Comparison of ENCODE assay signal across 8 cellular contexts in genomic region chrX:3707673-3708072, GRCh38. TPM values are rescaled to one million over a fixed set of nuclear protein-coding genes. Genes with fewer than 3 reads are reported as not detected.
DNase-seq lines count a peak whose midpoint lies in the region; ATAC-seq, FAIRE-seq and TF ChIP-seq lines count a peak whose summit lies in the region.
"Not testable (repeated sequence)": the region's sequence is repeated elsewhere in the genome, so short reads cannot be mapped to it uniquely, and the experiment has no call there.

No MANE protein-coding gene starts in this region.

- not testable (repeated sequence) for H3K27ac ChIP-seq in CD4-positive, CD25-positive, alpha-beta regulatory T cell (ENCODE audit: insufficient read depth, low read length, poor library complexity, severe bottlenecking); colonic mucosa; HepG2 (ENCODE audit: extremely low read length, insufficient read depth, low read length)

- not testable (repeated sequence) for H2AFZ ChIP-seq in HepG2 (ENCODE audit: low read length)

- POLR2A ChIA-PET in activated CD4-positive, alpha-beta memory T cell treated with anti-CD3 and anti-CD28 coated beads, Interleukin-2, amount 10 ng/mL, durations not matched to agents 7 days and 5 days (lab: Charles Lee), result interaction anchor here (1.1 kb wide), 1 partner anchor 36 kb away, joined by 3 read pairs; no protein-coding TSS in a partner anchor
- POLR2A ChIA-PET in HepG2 (lab: Yijun Ruan, JAX), result not testable (repeated sequence)

- not testable (repeated sequence) for H3K4me3 ChIP-seq in CD4-positive, CD25-positive, alpha-beta regulatory T cell (ENCODE audit: low read depth, low read length); colonic mucosa; HepG2 (replicated peaks in 1 of 3; ENCODE audit: insufficient read depth in 1 of 3, low read depth in 2 of 3, low read length in 3 of 3)

- FAIRE-seq in HepG2 (lab: Jason Lieb, UNC), result peak; percentile 95

- not testable (repeated sequence) for BruUV-seq in HepG2 (replicated peaks; lab: Mats Ljungman, UMichigan)

- peaks cover 17% of the 10 kb centered on the region for H3K36me3 Mint-ChIP-seq in CD4-positive, CD25-positive, alpha-beta regulatory T cell
- peaks cover 73% of the 10 kb centered on the region for H3K36me3 Mint-ChIP-seq in activated CD4-positive, alpha-beta memory T cell treated with anti-CD3 and anti-CD28 coated beads, Interleukin-2, amount 10 ng/mL, durations not matched to agents 7 days and 5 days (ENCODE audit: low read depth)
- H3K36me3 Mint-ChIP-seq in stimulated activated naive CD8-positive, alpha-beta T cell treated with anti-CD3 and anti-CD28 coated beads, Interleukin-15, Interleukin-2, amounts not matched to agents 100 ng/mL and 50 ng/mL, for 24 hours (ENCODE audit: low read depth), result peaks cover 11% of the 10 kb centered on the region

- H3K4me1 ChIP-seq in CD4-positive, CD25-positive, alpha-beta regulatory T cell (ENCODE audit: control insufficient read depth, insufficient read depth, low read length, poor library complexity, severe bottlenecking), result peaks cover 39% of the 10 kb centered on the region
- not testable (repeated sequence) for H3K4me1 ChIP-seq in colonic mucosa; HepG2 (ENCODE audit: insufficient read depth, low read length)

- not testable (repeated sequence) for H3K27me3 ChIP-seq in CD4-positive, CD25-positive, alpha-beta regulatory T cell (ENCODE audit: control insufficient read depth, insufficient read depth, low read length); colonic mucosa; HepG2 (ENCODE audit: control insufficient read depth in 1 of 2, insufficient read depth in 2 of 2, low read length in 2 of 2)

- H3K27me3 Mint-ChIP-seq in CD4-positive, CD25-positive, alpha-beta regulatory T cell; activated CD4-positive, alpha-beta memory T cell treated with anti-CD3 and anti-CD28 coated beads, Interleukin-2, amount 10 ng/mL, durations not matched to agents 7 days and 5 days; stimulated activated naive CD8-positive, alpha-beta T cell treated with anti-CD3 and anti-CD28 coated beads, Interleukin-15, Interleukin-2, amounts not matched to agents 100 ng/mL and 50 ng/mL, for 24 hours: not testable (repeated sequence)

- not testable (repeated sequence) for TF ChIP-seq EP300 in HepG2 (IDR thresholded peaks at IDR 0.05; ENCODE audit: low read depth in 2 of 2, low read length in 2 of 2); HepG2 (CRISPR knock-in tag; IDR thresholded peaks at IDR 0.05; ENCODE audit: borderline replicate concordance)

- TF ChIP-seq CTCF in colonic mucosa (IDR thresholded peaks at IDR 0.05); HepG2 (CRISPR knock-in tag; IDR thresholded peaks at IDR 0.05): not testable (repeated sequence)

- ATAC-seq in CD4-positive, CD25-positive, alpha-beta regulatory T cell (ENCODE audit: low read depth in 2 of 2), result peak; percentile 31 to 33
- ATAC-seq in HG03565 (IDR thresholded peaks at IDR 0.05; ENCODE audit: unreplicated experiment) (peak; percentile 49), HepG2 (peak; percentile 89)

- intact Hi-C loops in colonic mucosa (cut with DNase I); HepG2 (cut with micrococcal nuclease; ENCODE audit: unreplicated experiment): not testable (repeated sequence)

- not testable (repeated sequence) for H3K9me3 ChIP-seq in CD4-positive, CD25-positive, alpha-beta regulatory T cell (ENCODE audit: control insufficient read depth in 2 of 2, low read length in 2 of 2); colonic mucosa; HepG2 (ENCODE audit: low read length)

- peak overlapping the region in 3 of 4 donors; percentile 15 to 77 (median 42) for H3K4me3 Mint-ChIP-seq in CD4-positive, CD25-positive, alpha-beta regulatory T cell
- peak overlapping the region; percentile 55 for H3K4me3 Mint-ChIP-seq in activated CD4-positive, alpha-beta memory T cell treated with anti-CD3 and anti-CD28 coated beads, Interleukin-2, amount 10 ng/mL, durations not matched to agents 7 days and 5 days
- H3K4me3 Mint-ChIP-seq in stimulated activated naive CD8-positive, alpha-beta T cell treated with anti-CD3 and anti-CD28 coated beads, Interleukin-15, Interleukin-2, amounts not matched to agents 100 ng/mL and 50 ng/mL, for 24 hours, result peak overlapping the region; percentile 13

- not testable (repeated sequence) for TF ChIP-seq RAD21 in HepG2 (CRISPR knock-in tag; IDR thresholded peaks at IDR 0.05)

- CTCF ChIA-PET in activated CD4-positive, alpha-beta memory T cell treated with anti-CD3 and anti-CD28 coated beads, Interleukin-2, amount 10 ng/mL, durations not matched to agents 7 days and 5 days (lab: Charles Lee); HepG2 (lab: Yijun Ruan, JAX; ENCODE audit: low intra/inter-chr PET ratio, low total read pairs): not testable (repeated sequence)

- H3K9ac ChIP-seq in colonic mucosa (ENCODE audit: low read depth in 2 of 2, low read length in 2 of 2); HepG2 (ENCODE audit: insufficient read depth, low read depth, low read length): not testable (repeated sequence)

- in situ Hi-C loops in HepG2 (cut with HindIII; ENCODE audit: extremely low pct_ligation_motif_present, low pct_unique_long_range_greater_than_20kb), result not testable (repeated sequence)

- not testable (repeated sequence) for H4K20me1 ChIP-seq in HepG2 (ENCODE audit: insufficient read depth, low read length)

- not testable (repeated sequence) for H3K9me3 Mint-ChIP-seq in CD4-positive, CD25-positive, alpha-beta regulatory T cell; activated CD4-positive, alpha-beta memory T cell treated with anti-CD3 and anti-CD28 coated beads, Interleukin-2, amount 10 ng/mL, durations not matched to agents 7 days and 5 days; stimulated activated naive CD8-positive, alpha-beta T cell treated with anti-CD3 and anti-CD28 coated beads, Interleukin-15, Interleukin-2, amounts not matched to agents 100 ng/mL and 50 ng/mL, for 24 hours

- peaks cover 5 to 95% (median 12%) of the 10 kb centered on the region in 4 donors for H3K4me1 Mint-ChIP-seq in CD4-positive, CD25-positive, alpha-beta regulatory T cell
- peaks cover 73% of the 10 kb centered on the region for H3K4me1 Mint-ChIP-seq in activated CD4-positive, alpha-beta memory T cell treated with anti-CD3 and anti-CD28 coated beads, Interleukin-2, amount 10 ng/mL, durations not matched to agents 7 days and 5 days
- H3K4me1 Mint-ChIP-seq in stimulated activated naive CD8-positive, alpha-beta T cell treated with anti-CD3 and anti-CD28 coated beads, Interleukin-15, Interleukin-2, amounts not matched to agents 100 ng/mL and 50 ng/mL, for 24 hours (ENCODE audit: low read depth), result peaks cover 57% of the 10 kb centered on the region

- WGBS in HepG2 (ENCODE audit: low lambda C conversion rate), result 3% methylated on average over 3 of the region's 6 CpGs

- H3K79me2 ChIP-seq in HepG2 (ENCODE audit: insufficient read depth, low read length), result not testable (repeated sequence)

- H3K4me2 ChIP-seq in HepG2 (ENCODE audit: low read depth, low read length), result not testable (repeated sequence)

- not testable (repeated sequence) for DNase-seq in CD4-positive, CD25-positive, alpha-beta regulatory T cell
- DNase-seq in SW480 (ENCODE audit: low spot score) (peak; percentile 71), colonic mucosa (peak; percentile 23), HepG2 (ENCODE audit: low spot score) (peak; percentile 2)
- peak; percentile 23 for DNase-seq in activated CD4-positive, alpha-beta memory T cell treated with anti-CD3 and anti-CD28 coated beads, Interleukin-2, amount 10 ng/mL, durations not matched to agents 7 days and 5 days
- DNase-seq in activated gamma-delta T cell treated with anti-CD3 and anti-CD28 coated beads, Interleukin-2, amount 50 U/mL, for 16 hours (ENCODE audit: low read depth), result peak; percentile 15

- TF ChIP-seq POLR2A in HepG2 (IDR thresholded peaks at IDR 0.05; ENCODE audit: insufficient read depth in 1 of 2, low read depth in 2 of 2, low read length in 2 of 2), result not testable (repeated sequence)

- H3K27ac Mint-ChIP-seq in CD4-positive, CD25-positive, alpha-beta regulatory T cell, result not testable (repeated sequence)
- peak overlapping the region; percentile 79 for H3K27ac Mint-ChIP-seq in activated CD4-positive, alpha-beta memory T cell treated with anti-CD3 and anti-CD28 coated beads, Interleukin-2, amount 10 ng/mL, durations not matched to agents 7 days and 5 days
- peak overlapping the region; percentile 82 for H3K27ac Mint-ChIP-seq in stimulated activated naive CD8-positive, alpha-beta T cell treated with anti-CD3 and anti-CD28 coated beads, Interleukin-15, Interleukin-2, amounts not matched to agents 100 ng/mL and 50 ng/mL, for 24 hours

- H3K36me3 ChIP-seq in CD4-positive, CD25-positive, alpha-beta regulatory T cell (ENCODE audit: control insufficient read depth, insufficient read depth, low read length); colonic mucosa; HepG2 (replicated peaks in 1 of 2; ENCODE audit: control insufficient read depth in 1 of 2, insufficient read depth in 2 of 2, low read length in 2 of 2): not testable (repeated sequence)

RNA-seq across cellular contexts. Expression of gene PRKX, which starts 5.8 kb away (rescaled TPM):
- 103 TPM for total RNA-seq in CD4-positive, CD25-positive, alpha-beta regulatory T cell
- polyA plus RNA-seq in CD4-positive, CD25-positive, alpha-beta regulatory T cell, result 10 to 100 TPM; 47.5 to 60.1 (median 55.9) TPM
- 100 to 1,000 TPM; 141 to 145 TPM for total RNA-seq in activated CD4-positive, alpha-beta memory T cell treated with anti-CD3 and anti-CD28 coated beads, Interleukin-2, amount 10 ng/mL, durations not matched to agents 7 days and 5 days
- 10 to 100 TPM; 32.4 to 38.2 TPM for total RNA-seq in colonic mucosa
- total RNA-seq in HepG2 (2016; rRNA removed; fragmentation: Illumina TruSeq; extraction: Trizol), result 0.15 and 0.22 TPM in 2 replicates
- not detected in 2 replicates for total RNA-seq in HepG2 (2016; cell fraction: cytosol; rRNA removed; fragmentation: Illumina TruSeq; extraction: Trizol; ENCODE audit: low read depth)
- total RNA-seq in HepG2 (2016; cell fraction: insoluble cytoplasmic fraction; rRNA removed; fragmentation: Illumina TruSeq; extraction: Trizol), result 0.17 TPM in 1 of 2 replicates, not detected in the other
- not detected in 2 replicates for total RNA-seq in HepG2 (2016; cell fraction: membrane; rRNA removed; fragmentation: Illumina TruSeq; extraction: Trizol)
- not detected in 2 replicates for total RNA-seq in HepG2 (2016; cell fraction: nucleus; rRNA removed; fragmentation: Illumina TruSeq; extraction: Trizol)
- polyA plus RNA-seq in HepG2 (2011; rRNA removed), result 0.01 and 0.08 TPM in 2 replicates
- 0.03 and 0.09 TPM in 2 replicates for polyA plus RNA-seq in HepG2 (2011; cell fraction: cytosol; rRNA removed)
- polyA plus RNA-seq in HepG2 (2011; cell fraction: nucleus; rRNA removed), result 0.03 and 0.19 TPM in 2 replicates
- 0.03 and 0.11 TPM in 2 replicates for polyA plus RNA-seq in HepG2 (2012)
- not detected in 2 replicates for polyA plus RNA-seq in HepG2 (2016; cell fraction: cytosol; fragmentation: Illumina TruSeq; extraction: Trizol; ENCODE audit: low read depth)
- polyA plus RNA-seq in HepG2 (2016; cell fraction: insoluble cytoplasmic fraction; fragmentation: Illumina TruSeq; extraction: Trizol; ENCODE audit: low read depth), result 0.41 TPM in 1 of 2 replicates, not detected in the other
- 0.19 TPM in 1 of 2 replicates, not detected in the other for polyA plus RNA-seq in HepG2 (2016; cell fraction: membrane; fragmentation: Illumina TruSeq; extraction: Trizol; ENCODE audit: low read depth)
- 0.57 and 0.68 TPM in 2 replicates for polyA plus RNA-seq in HepG2 (2016; cell fraction: nucleus; fragmentation: Illumina TruSeq; extraction: Trizol; ENCODE audit: insufficient read depth, low read depth)
- polyA minus RNA-seq in HepG2 (2011; rRNA and poly(A)+ RNA removed; ENCODE audit: low replicate concordance), result 0.02 and 14.2 TPM in 2 replicates
- polyA minus RNA-seq in HepG2 (2011; cell fraction: cytosol; rRNA and poly(A)+ RNA removed), result 0.26 TPM in 1 of 2 replicates, not detected in the other
- polyA minus RNA-seq in HepG2 (2011; cell fraction: nucleus; rRNA and poly(A)+ RNA removed), result 0.12 TPM in 1 of 2 replicates, not detected in the other

Comparison
In these comparisons a context has a peak if more than half of its experiments do, and no peak if none do; other contexts are left out.
1. ATAC-seq: peak in every context shown above with its lines; median percentile 89 in HepG2; 49 in HG03565; 32 in CD4-positive, CD25-positive, alpha-beta regulatory T cell.
2. RNA of gene PRKX, which starts 5.8 kb away (total RNA-seq): 141 to 145 TPM in activated CD4-positive, alpha-beta memory T cell treated with anti-CD3 and anti-CD28 coated beads, Interleukin-2, amount 10 ng/mL, durations not matched to agents 7 days and 5 days, 103 TPM in CD4-positive, CD25-positive, alpha-beta regulatory T cell (single experiment) and 32.4 to 38.2 TPM in colonic mucosa; 0.15 to 0.22 TPM in HepG2; every median in the first group is over 10 times any median in the second.
3. Peak in every context shown above with its lines, with median percentiles within 50 percentile points of each other: H3K4me3 Mint-ChIP-seq.